Comparison of ENCODE assay signal across 1 cellular context in genomic region chr15:89656116-89656815, GRCh38.
TF ChIP-seq lines count a peak whose summit lies in the region.

No MANE protein-coding gene starts in this region.

TF ChIP-seq in WTC11, 78 proteins besides CTCF, POLR2A, EP300 and RAD21 (continued from another document):
- TF ChIP-seq ZNF532 (CRISPR knock-in tag; IDR thresholded peaks at IDR 0.05; ENCODE audit: borderline replicate concordance) (no peak), ATF3 (CRISPR knock-in tag; conservative IDR thresholded peaks at IDR 0.05) (no peak), PRDM15 (CRISPR knock-in tag; IDR thresholded peaks at IDR 0.05) (no peak), HMGA2 (CRISPR knock-in tag; IDR thresholded peaks at IDR 0.05) (no peak), MXD4 (CRISPR knock-in tag; IDR thresholded peaks at IDR 0.05; ENCODE audit: borderline replicate concordance) (no peak), JUN (CRISPR knock-in tag; IDR thresholded peaks at IDR 0.05) (no peak), SOX15 (CRISPR knock-in tag; IDR thresholded peaks at IDR 0.05) (no peak)
